ENCODE assay signal across 8 cellular contexts in genomic region chr2:182642328-182642727, GRCh38.
DNase-seq lines count a peak whose midpoint lies in the region; ATAC-seq and TF ChIP-seq lines count a peak whose summit lies in the region.

No MANE protein-coding gene starts in this region.

- POLR2A ChIA-PET in activated CD4-positive, alpha-beta memory T cell treated with anti-CD3 and anti-CD28 coated beads, Interleukin-2, amount 10 ng/mL, durations not matched to agents 7 days and 5 days (lab: Charles Lee), result no interaction called here

- TF ChIP-seq CTCF in HFF-Myc (IDR thresholded peaks at IDR 0.05; ENCODE audit: low read depth, low read length, missing control alignments), result no peak
- no peak for TF ChIP-seq CTCF in Loucy (conservative IDR thresholded peaks at IDR 0.05; ENCODE audit: low read length)
- no peak for TF ChIP-seq CTCF in glutamatergic neuron (IDR thresholded peaks at IDR 0.05; ENCODE audit: partially characterized antibody, unreplicated experiment)

- H3K27me3 ChIP-seq in Loucy (ENCODE audit: insufficient read depth, low read length, poor library complexity, severe bottlenecking), result no peaks in the 10 kb centered on the region

- H3K79me2 ChIP-seq in Loucy (ENCODE audit: insufficient read depth, low read length), result no peaks in the 10 kb centered on the region

- H3K4me3 ChIP-seq in HFF-Myc (replicated peaks; ENCODE audit: low read depth, low read length), result no peak overlapping the region
- H3K4me3 ChIP-seq in Loucy (ENCODE audit: low read length, poor library complexity, severe bottlenecking), result no peak overlapping the region

- no peak overlapping the region for H3K4me2 ChIP-seq in Loucy (ENCODE audit: low read depth, low read length, poor library complexity, severe bottlenecking)

- peaks cover 9% of the 10 kb centered on the region for H3K27me3 Mint-ChIP-seq in activated CD4-positive, alpha-beta memory T cell treated with anti-CD3 and anti-CD28 coated beads, Interleukin-2, amount 10 ng/mL, durations not matched to agents 7 days and 5 days
- no peaks in the 10 kb centered on the region for H3K27me3 Mint-ChIP-seq in glutamatergic neuron (ENCODE audit: unreplicated experiment)

- no peak overlapping the region for H3K27ac Mint-ChIP-seq in activated CD4-positive, alpha-beta memory T cell treated with anti-CD3 and anti-CD28 coated beads, Interleukin-2, amount 10 ng/mL, durations not matched to agents 7 days and 5 days
- H3K27ac Mint-ChIP-seq in glutamatergic neuron (ENCODE audit: unreplicated experiment), result no peak overlapping the region

- no peaks in the 10 kb centered on the region for H4K20me1 ChIP-seq in Loucy (ENCODE audit: insufficient read depth, low read length, poor library complexity, severe bottlenecking)

- H2AFZ ChIP-seq in Loucy (ENCODE audit: low read length), result peak overlapping the region; percentile 47

- H3K36me3 Mint-ChIP-seq in activated CD4-positive, alpha-beta memory T cell treated with anti-CD3 and anti-CD28 coated beads, Interleukin-2, amount 10 ng/mL, durations not matched to agents 7 days and 5 days (ENCODE audit: low read depth), result no peaks in the 10 kb centered on the region
- no peaks in the 10 kb centered on the region for H3K36me3 Mint-ChIP-seq in glutamatergic neuron (ENCODE audit: unreplicated experiment)

- peak; percentile 44 for ATAC-seq in Right ventricle myocardium inferior

- DNase-seq in Right ventricle myocardium inferior (ENCODE audit: missing footprints), result peak; percentile 74
- no peak for DNase-seq in cardiac septum (ENCODE audit: low spot score)
- peak; percentile 27 for DNase-seq in HFF-Myc (ENCODE audit: extremely low read depth, low read depth)
- DNase-seq in activated CD4-positive, alpha-beta memory T cell treated with anti-CD3 and anti-CD28 coated beads, Interleukin-2, amount 10 ng/mL, durations not matched to agents 7 days and 5 days, result peak; percentile 40
- DNase-seq in glutamatergic neuron, result peak; percentile 67
- DNase-seq in stimulated activated CD4-positive, alpha-beta T cell treated with anti-CD3 and anti-CD28 coated beads, Interleukin-4, amount 100 ng/mL, for 24 hours, result peak; percentile 14
- DNase-seq in LoVo (ENCODE audit: low spot score), result no peak

- no peaks in the 10 kb centered on the region for H3K4me1 Mint-ChIP-seq in activated CD4-positive, alpha-beta memory T cell treated with anti-CD3 and anti-CD28 coated beads, Interleukin-2, amount 10 ng/mL, durations not matched to agents 7 days and 5 days
- no peaks in the 10 kb centered on the region for H3K4me1 Mint-ChIP-seq in glutamatergic neuron (ENCODE audit: low read depth, unreplicated experiment)

- CTCF ChIA-PET in activated CD4-positive, alpha-beta memory T cell treated with anti-CD3 and anti-CD28 coated beads, Interleukin-2, amount 10 ng/mL, durations not matched to agents 7 days and 5 days (lab: Charles Lee), result no interaction called here

- no peaks in the 10 kb centered on the region for H3K9me2 ChIP-seq in Loucy (replicated peaks; ENCODE audit: low read depth, low read length)

- H3K36me3 ChIP-seq in Loucy (ENCODE audit: insufficient read depth, low read length), result no peaks in the 10 kb centered on the region

- no peaks in the 10 kb centered on the region for H3K4me1 ChIP-seq in Loucy (ENCODE audit: insufficient read depth, low read length, poor library complexity, severe bottlenecking)

- H3K4me3 Mint-ChIP-seq in activated CD4-positive, alpha-beta memory T cell treated with anti-CD3 and anti-CD28 coated beads, Interleukin-2, amount 10 ng/mL, durations not matched to agents 7 days and 5 days, result no peak overlapping the region
- H3K4me3 Mint-ChIP-seq in glutamatergic neuron (ENCODE audit: unreplicated experiment), result no peak overlapping the region

- no peaks in the 10 kb centered on the region for H3K9me3 Mint-ChIP-seq in activated CD4-positive, alpha-beta memory T cell treated with anti-CD3 and anti-CD28 coated beads, Interleukin-2, amount 10 ng/mL, durations not matched to agents 7 days and 5 days
- H3K9me3 Mint-ChIP-seq in glutamatergic neuron (ENCODE audit: unreplicated experiment), result no peaks in the 10 kb centered on the region

- no peaks in the 10 kb centered on the region for H3K9me3 ChIP-seq in Loucy (ENCODE audit: insufficient read depth, low read depth, low read length)

- H3K9ac ChIP-seq in Loucy (ENCODE audit: low read depth, low read length, poor library complexity, severe bottlenecking), result no peak overlapping the region

- intact Hi-C loops in Right ventricle myocardium inferior (cut with DNase I) (loop anchor here (10.0 kb wide), 1 partner anchor 338 kb away; no protein-coding TSS in a partner anchor), cardiac septum (cut with DNase I) (loop anchor here (10.0 kb wide), 1 partner anchor 338 kb away; no protein-coding TSS in a partner anchor)

- H3F3A ChIP-seq in Loucy (ENCODE audit: low read depth), result no peaks in the 10 kb centered on the region

Comparison
In these comparisons a context has a peak if more than half of its experiments do, and no peak if none do; other contexts are left out.
1. DNase-seq: peak in Right ventricle myocardium inferior (single experiment), HFF-Myc (single experiment), activated CD4-positive, alpha-beta memory T cell treated with anti-CD3 and anti-CD28 coated beads, Interleukin-2, amount 10 ng/mL, durations not matched to agents 7 days and 5 days (single experiment), glutamatergic neuron (single experiment) and stimulated activated CD4-positive, alpha-beta T cell treated with anti-CD3 and anti-CD28 coated beads, Interleukin-4, amount 100 ng/mL, for 24 hours (single experiment); none in cardiac septum (single experiment) and LoVo (single experiment).